ENCODE assay signal across 28 cellular contexts in genomic region chr19:3008994-3009393, GRCh38. TPM values are rescaled to one million over a fixed set of nuclear protein-coding genes. Genes with fewer than 3 reads are reported as not detected.
"Had no signal": no experiment of that assay in that cellular context is flagged by ENCODE, and none has a peak within 500 bp of the region (broad histone marks: within the 10 kb centered on the region; RNA-seq: fewer than 3 reads in every experiment).

No MANE protein-coding gene starts in this region.

- DNase-seq: activated CD4-positive, alpha-beta memory T cell treated with anti-CD3 and anti-CD28 coated beads, Interleukin-2, amount 10 ng/mL, durations not matched to agents 7 days and 5 days; activated CD4-positive, alpha-beta T cell treated with anti-CD3 and anti-CD28 coated beads for 1 hour; activated CD4-positive, alpha-beta T cell treated with anti-CD3 and anti-CD28 coated beads for 4 hours; activated CD4-positive, alpha-beta T cell treated with anti-CD3 and anti-CD28 coated beads, Interleukin-2, amount 10 ng/mL, durations not matched to agents 7 days and 5 days; activated CD4-positive, alpha-beta T cell treated with anti-CD3 and anti-CD28 coated beads, Interleukin-2, amount 50 U/mL, for 4 hours; activated CD8-positive, alpha-beta memory T cell treated with anti-CD3 and anti-CD28 coated beads, Interleukin-2, amount 50 U/mL, for 48 hours; activated gamma-delta T cell; activated naive CD4-positive, alpha-beta T cell; activated naive CD4-positive, alpha-beta T cell treated with anti-CD3 and anti-CD28 coated beads, Interleukin-2, amount 10 ng/mL, durations not matched to agents 7 days and 5 days; activated naive CD8-positive, alpha-beta T cell treated with anti-CD3 and anti-CD28 coated beads, Interleukin-2, amount 10 ng/mL, durations not matched to agents 7 days and 5 days; activated T-cell treated with anti-CD3 and anti-CD28 coated beads for 4 hours; activated T-cell treated with anti-CD3 and anti-CD28 coated beads, Interleukin-2, amount 50 U/mL, for 24 hours; activated T-cell treated with anti-CD3 and anti-CD28 coated beads, Interleukin-2, amount 50 U/mL, for 72 hours; anterior cingulate cortex; brain microvascular endothelial cell; cortex of kidney; dermis blood vessel endothelial cell; effector CD4-positive, alpha-beta T cell; effector memory CD8-positive, alpha-beta T cell; erythroblast; foreskin keratinocyte; gastrocnemius medialis; glutamatergic neuron; heart left ventricle; T-helper 2 cell had no signal

- H3K4me3 ChIP-seq: esophagus muscularis mucosa, gastrocnemius medialis, heart left ventricle had no signal

- H3K4me1 ChIP-seq: esophagus muscularis mucosa, foreskin keratinocyte, gastrocnemius medialis, heart left ventricle had no signal

- H3K27ac ChIP-seq: brain microvascular endothelial cell, esophagus muscularis mucosa, foreskin keratinocyte, gastrocnemius medialis, heart left ventricle, VCaP had no signal

- H3K36me3 ChIP-seq: brain microvascular endothelial cell had no signal

- H3K27me3 ChIP-seq: esophagus muscularis mucosa, foreskin keratinocyte, gastrocnemius medialis, heart left ventricle had no signal

- H3K9me3 ChIP-seq: esophagus muscularis mucosa, gastrocnemius medialis, heart left ventricle had no signal

RNA-seq across cellular contexts. Expression of gene TLE6, which starts 31.6 kb away (rescaled TPM):
- total RNA-seq: bronchial epithelial cell had no signal
